In genomic region chr6:10416863-10417641, GRCh38 we compare ENCODE assay signal across 1 cellular context.
TF ChIP-seq lines count a peak whose summit lies in the region.

No MANE protein-coding gene starts in this region.

TF ChIP-seq in WTC11, 78 proteins besides CTCF, POLR2A, EP300 and RAD21 (continued from another document):
- TF ChIP-seq ZNF512 (CRISPR knock-in tag; IDR thresholded peaks at IDR 0.05; ENCODE audit: borderline replicate concordance) (no peak), USF2 (CRISPR knock-in tag; IDR thresholded peaks at IDR 0.05) (no peak), ELF4 (CRISPR knock-in tag; IDR thresholded peaks at IDR 0.05; ENCODE audit: low read depth) (no peak), MXD4 (CRISPR knock-in tag; IDR thresholded peaks at IDR 0.05; ENCODE audit: borderline replicate concordance) (no peak)
